Comparison of ENCODE assay signal across 11 cellular contexts in genomic region chr3:32423534-32423933, GRCh38. TPM values are rescaled to one million over a fixed set of nuclear protein-coding genes. Genes with fewer than 3 reads are reported as not detected.
DNase-seq lines count a peak whose midpoint lies in the region; ATAC-seq and TF ChIP-seq lines count a peak whose summit lies in the region.
"Had no signal": no experiment of that assay in that cellular context is flagged by ENCODE, and none has a peak within 500 bp of the region (broad histone marks: within the 10 kb centered on the region; RNA-seq: fewer than 3 reads in every experiment).

No MANE protein-coding gene starts in this region.

- H3K9me3 Mint-ChIP-seq in activated T-cell treated with anti-CD3 and anti-CD28 coated beads, Interleukin-2, amount 50 U/mL, for 24 hours, result no peaks in the 10 kb centered on the region
- no peaks in the 10 kb centered on the region for H3K9me3 Mint-ChIP-seq in activated naive CD8-positive, alpha-beta T cell treated with anti-CD3 and anti-CD28 coated beads, Interleukin-2, amount 10 ng/mL, durations not matched to agents 7 days and 5 days

- H3K27ac Mint-ChIP-seq in activated T-cell treated with anti-CD3 and anti-CD28 coated beads, Interleukin-2, amount 50 U/mL, for 24 hours, result peak overlapping the region; percentile 90
- peak overlapping the region; percentile 99 for H3K27ac Mint-ChIP-seq in activated naive CD8-positive, alpha-beta T cell treated with anti-CD3 and anti-CD28 coated beads, Interleukin-2, amount 10 ng/mL, durations not matched to agents 7 days and 5 days

- 85 to 97% (median 91%) methylated on average over 3 of the region's 3 CpGs for WGBS in stomach, 5 donors

- POLR2A ChIA-PET in activated naive CD8-positive, alpha-beta T cell treated with anti-CD3 and anti-CD28 coated beads, Interleukin-2, amount 10 ng/mL, durations not matched to agents 7 days and 5 days (lab: Charles Lee), result interaction anchor here (0.9 to 4.8 kb wide), 10 partner anchors 9 to 44 kb away, joined by 3 to 85 read pairs (median 16); partner anchors contain the start of gene CMTM7

- ATAC-seq in HG03159 (IDR thresholded peaks at IDR 0.05; ENCODE audit: unreplicated experiment) (peak; percentile 47), HG02970 (IDR thresholded peaks at IDR 0.05; ENCODE audit: low FRiP score, unreplicated experiment) (no peak)
- no peak for ATAC-seq in activated naive CD8-positive, alpha-beta T cell treated with anti-CD3 and anti-CD28 coated beads, Interleukin-2, amount 10 ng/mL, durations not matched to agents 7 days and 5 days (ENCODE audit: low read depth)

- DNase-seq in activated T-cell treated with anti-CD3 and anti-CD28 coated beads, Interleukin-2, amount 50 U/mL, for 24 hours, result no peak
- no peak for DNase-seq in activated T-cell treated with anti-CD3 and anti-CD28 coated beads, Interleukin-2, amount 50 U/mL, for 48 hours
- no peak for DNase-seq in activated naive CD8-positive, alpha-beta T cell treated with anti-CD3 and anti-CD28 coated beads, Interleukin-2, amount 10 ng/mL, durations not matched to agents 7 days and 5 days
- DNase-seq in stomach (no peak), NCI-H446 treated with DMSO at 0.1 percent for 48 hours (lab: John Stamatoyannopoulos, UW) (no peak), cortex of kidney (lab: John Stamatoyannopoulos, UW) (no peak)
- DNase-seq: effector CD4-positive, alpha-beta T cell; occipital lobe had no signal

- no peak for TF ChIP-seq EP300 in stomach (IDR thresholded peaks at IDR 0.05)

- no peaks in the 10 kb centered on the region for H3K27me3 ChIP-seq in stomach
- H3K27me3 ChIP-seq: SJCRH30 had no signal

- no peaks in the 10 kb centered on the region for H3K9me3 ChIP-seq in stomach
- H3K9me3 ChIP-seq: SJCRH30 had no signal

- H3K4me3 Mint-ChIP-seq in activated T-cell treated with anti-CD3 and anti-CD28 coated beads, Interleukin-2, amount 50 U/mL, for 24 hours, result peak overlapping the region; percentile 48
- H3K4me3 Mint-ChIP-seq in activated naive CD8-positive, alpha-beta T cell treated with anti-CD3 and anti-CD28 coated beads, Interleukin-2, amount 10 ng/mL, durations not matched to agents 7 days and 5 days, result peak overlapping the region; percentile 83

- intact Hi-C loops in stomach (cut with DNase I; ENCODE audit: low total_unique reads), result no loop called here

- H3K27me3 Mint-ChIP-seq in activated T-cell treated with anti-CD3 and anti-CD28 coated beads, Interleukin-2, amount 50 U/mL, for 24 hours, result no peaks in the 10 kb centered on the region
- no peaks in the 10 kb centered on the region for H3K27me3 Mint-ChIP-seq in activated naive CD8-positive, alpha-beta T cell treated with anti-CD3 and anti-CD28 coated beads, Interleukin-2, amount 10 ng/mL, durations not matched to agents 7 days and 5 days

- no peak for TF ChIP-seq POLR2A in stomach (IDR thresholded peaks at IDR 0.05)

- no peaks in the 10 kb centered on the region for H3K36me3 ChIP-seq in stomach
- H3K36me3 ChIP-seq: SJCRH30 had no signal

- H3K4me3 ChIP-seq in stomach, result no peak overlapping the region
- H3K4me3 ChIP-seq: SJCRH30 had no signal

- peak overlapping the region in 3 of 5 donors; percentile 79 to 88 (median 84) for H3K27ac ChIP-seq in stomach
- H3K27ac ChIP-seq: SJCRH30 had no signal

- TF ChIP-seq CTCF in stomach (IDR thresholded peaks at IDR 0.05), result no peak

- H3K4me1 ChIP-seq in stomach, result peaks cover 37 to 69% (median 52%) of the 10 kb centered on the region in 4 donors

- peaks cover 97% of the 10 kb centered on the region for H3K4me1 Mint-ChIP-seq in activated T-cell treated with anti-CD3 and anti-CD28 coated beads, Interleukin-2, amount 50 U/mL, for 24 hours (ENCODE audit: low read depth)
- peaks cover 84% of the 10 kb centered on the region for H3K4me1 Mint-ChIP-seq in activated naive CD8-positive, alpha-beta T cell treated with anti-CD3 and anti-CD28 coated beads, Interleukin-2, amount 10 ng/mL, durations not matched to agents 7 days and 5 days

- H3K36me3 Mint-ChIP-seq in activated T-cell treated with anti-CD3 and anti-CD28 coated beads, Interleukin-2, amount 50 U/mL, for 24 hours (ENCODE audit: low read depth), result peaks cover 1% of the 10 kb centered on the region
- H3K36me3 Mint-ChIP-seq in activated naive CD8-positive, alpha-beta T cell treated with anti-CD3 and anti-CD28 coated beads, Interleukin-2, amount 10 ng/mL, durations not matched to agents 7 days and 5 days, result peaks cover 9% of the 10 kb centered on the region

RNA-seq across cellular contexts. Expression of gene CMTM7, which starts 31.9 kb away (rescaled TPM):
- total RNA-seq in activated naive CD8-positive, alpha-beta T cell treated with anti-CD3 and anti-CD28 coated beads, Interleukin-2, amount 10 ng/mL, durations not matched to agents 7 days and 5 days, result 10 to 100 TPM; 45.3 to 49.0 TPM
- total RNA-seq in stomach, result 10 to 100 TPM in 2 of 5 donors, 1 to 10 TPM in 2, not detected in 1; 3.1 to 54.9 (median 8.7) TPM
- polyA plus RNA-seq in stomach, result 1 to 10 TPM; 5.7 to 8.7 (median 7.4) TPM
